ENCODE assay signal across 2 cellular contexts in genomic region chr1:52904590-52905375, GRCh38.
TF ChIP-seq lines count a peak whose summit lies in the region.

No MANE protein-coding gene starts in this region.

TF ChIP-seq in HEK293T, 16 proteins besides CTCF, POLR2A, EP300 and RAD21 (continued from another document):
- TF ChIP-seq SUZ12 (IDR thresholded peaks at IDR 0.05) (no peak), ARNT (IDR thresholded peaks at IDR 0.05) (no peak), NFRKB (IDR thresholded peaks at IDR 0.05) (no peak), L3MBTL2 (conservative IDR thresholded peaks at IDR 0.05) (no peak), TARDBP (IDR thresholded peaks at IDR 0.05) (no peak), FOXK2 (IDR thresholded peaks at IDR 0.05) (no peak), SP1 (IDR thresholded peaks at IDR 0.05) (no peak), FOXM1 (IDR thresholded peaks at IDR 0.05; ENCODE audit: borderline replicate concordance) (no peak)

TF ChIP-seq in SK-N-SH treated with all-trans-retinoic acid at 6 μM for 48 hours, 23 proteins besides CTCF, POLR2A, EP300 and RAD21 (continued from another document):
- TF ChIP-seq POU6F1 (CRISPR knock-in tag; IDR thresholded peaks at IDR 0.05; ENCODE audit: borderline replicate concordance, low read depth) (no peak), ARNTL (CRISPR knock-in tag; IDR thresholded peaks at IDR 0.05; ENCODE audit: borderline replicate concordance, low read depth) (no peak), ZNF8 (CRISPR knock-in tag; IDR thresholded peaks at IDR 0.05) (no peak), ZNF70 (CRISPR knock-in tag; IDR thresholded peaks at IDR 0.05) (no peak), TOX (CRISPR knock-in tag; IDR thresholded peaks at IDR 0.05; ENCODE audit: borderline replicate concordance) (no peak), CSRNP3 (CRISPR knock-in tag; IDR thresholded peaks at IDR 0.05) (no peak), OSR1 (CRISPR knock-in tag; IDR thresholded peaks at IDR 0.05) (no peak), ZFP30 (CRISPR knock-in tag; IDR thresholded peaks at IDR 0.05) (no peak)
